Comparison of ENCODE assay signal across 9 cellular contexts in the genomic region with DNA sequence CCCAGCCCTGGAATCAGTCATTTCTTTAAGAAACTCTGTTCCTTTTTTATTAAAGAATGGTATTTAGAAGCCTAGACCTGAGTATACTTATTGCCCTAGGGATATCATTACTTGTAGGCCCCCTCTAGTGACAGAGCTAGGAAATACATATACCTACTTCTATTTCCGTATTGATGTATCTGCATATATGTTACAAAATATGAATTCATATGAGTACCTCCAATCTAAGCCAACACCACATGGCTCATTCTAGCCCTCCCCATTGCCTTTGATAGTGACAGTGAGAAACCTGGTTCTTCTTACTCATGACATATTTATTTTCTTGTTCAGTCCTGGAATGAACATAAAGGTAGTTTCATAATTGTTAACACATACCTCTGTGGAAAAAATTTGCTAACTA.
DNase-seq lines count a peak whose midpoint lies in the region; ATAC-seq, FAIRE-seq and TF ChIP-seq lines count a peak whose summit lies in the region.
"Had no signal": no experiment of that assay in that cellular context is flagged by ENCODE, and none has a peak within 500 bp of the region (broad histone marks: within the 10 kb centered on the region; RNA-seq: fewer than 3 reads in every experiment).

No MANE protein-coding gene starts in this region.

- H3K27me3 Mint-ChIP-seq in CD4-positive, CD25-positive, alpha-beta regulatory T cell, result no peaks in the 10 kb centered on the region

- no peak overlapping the region for H3K27ac ChIP-seq in CD4-positive, CD25-positive, alpha-beta regulatory T cell (ENCODE audit: insufficient read depth, low read length, poor library complexity, severe bottlenecking)
- no peak overlapping the region for H3K27ac ChIP-seq in hepatocyte
- H3K27ac ChIP-seq: SJCRH30 had no signal

- no peaks in the 10 kb centered on the region for H3K36me3 Mint-ChIP-seq in CD4-positive, CD25-positive, alpha-beta regulatory T cell

- H3K4me2 ChIP-seq in hepatocyte, result no peak overlapping the region

- peaks cover 14 to 37% (median 15%) of the 10 kb centered on the region in 4 donors for H3K4me1 Mint-ChIP-seq in CD4-positive, CD25-positive, alpha-beta regulatory T cell

- no peaks in the 10 kb centered on the region for H3K4me1 ChIP-seq in CD4-positive, CD25-positive, alpha-beta regulatory T cell (ENCODE audit: control insufficient read depth, insufficient read depth, low read length, poor library complexity, severe bottlenecking)
- H3K4me1 ChIP-seq in hepatocyte (ENCODE audit: insufficient read depth), result no peaks in the 10 kb centered on the region
- H3K4me1 ChIP-seq: SJCRH30 had no signal

- peak; percentile 69 to 74 for ATAC-seq in CD4-positive, CD25-positive, alpha-beta regulatory T cell (ENCODE audit: low read depth in 2 of 2)
- ATAC-seq in GM18502 (IDR thresholded peaks at IDR 0.05; ENCODE audit: poor library complexity, unreplicated experiment) (peak; percentile 83), HG03039 (IDR thresholded peaks at IDR 0.05; ENCODE audit: unreplicated experiment) (no peak), omental fat pad (ENCODE audit: low FRiP score) (no peak)

- H2AFZ ChIP-seq in hepatocyte, result no peak overlapping the region

- DNase-seq in CD4-positive, CD25-positive, alpha-beta regulatory T cell, result peak in 2 of 3 donors; percentile 43 to 77
- DNase-seq in NCI-H1694 treated with DMSO at 0.1 percent for 48 hours (lab: John Stamatoyannopoulos, UW) (peak; percentile 46), hepatocyte (ENCODE audit: low spot score) (peak; percentile 44), urothelium cell line (ENCODE audit: low spot score) (peak; percentile 12), omental fat pad (ENCODE audit: low spot score) (no peak)
- DNase-seq in activated CD4-positive, alpha-beta T cell treated with anti-CD3 and anti-CD28 coated beads, Interleukin-2, amount 50 U/mL, for 48 hours, result peak; percentile 8 to 34

- WGBS in hepatocyte (ENCODE audit: low lambda C conversion rate, missing lambda C conversion rate), result 54% methylated on average over 1 of the region's 1 CpG

- H3K79me2 ChIP-seq in hepatocyte, result no peaks in the 10 kb centered on the region

- no peaks in the 10 kb centered on the region for H4K20me1 ChIP-seq in hepatocyte (ENCODE audit: insufficient read depth, poor library complexity, severe bottlenecking)

- TF ChIP-seq CTCF in hepatocyte (IDR thresholded peaks at IDR 0.05; ENCODE audit: poor library complexity) (peak; percentile 38), omental fat pad (IDR thresholded peaks at IDR 0.05) (no peak)

- no peak overlapping the region for H3K4me3 Mint-ChIP-seq in CD4-positive, CD25-positive, alpha-beta regulatory T cell

- no peaks in the 10 kb centered on the region for H3K9me3 ChIP-seq in CD4-positive, CD25-positive, alpha-beta regulatory T cell (ENCODE audit: control insufficient read depth in 2 of 2, low read length in 2 of 2)
- H3K9me3 ChIP-seq in hepatocyte (ENCODE audit: low read depth), result peaks cover 7% of the 10 kb centered on the region
- H3K9me3 ChIP-seq: SJCRH30 had no signal

- no peak for FAIRE-seq in urothelium cell line (lab: Jason Lieb, UNC)

- no peaks in the 10 kb centered on the region for H3K9me2 ChIP-seq in hepatocyte (replicated peaks; ENCODE audit: insufficient read depth)

- H3K4me3 ChIP-seq in CD4-positive, CD25-positive, alpha-beta regulatory T cell (ENCODE audit: low read depth, low read length), result no peak overlapping the region
- no peak overlapping the region for H3K4me3 ChIP-seq in hepatocyte
- H3K4me3 ChIP-seq: SJCRH30 had no signal

- H3K27me3 ChIP-seq in CD4-positive, CD25-positive, alpha-beta regulatory T cell (ENCODE audit: control insufficient read depth, insufficient read depth, low read length), result no peaks in the 10 kb centered on the region
- no peaks in the 10 kb centered on the region for H3K27me3 ChIP-seq in hepatocyte
- H3K27me3 ChIP-seq: SJCRH30 had no signal

- H3K36me3 ChIP-seq in CD4-positive, CD25-positive, alpha-beta regulatory T cell (ENCODE audit: control insufficient read depth, insufficient read depth, low read length), result no peaks in the 10 kb centered on the region
- H3K36me3 ChIP-seq in hepatocyte (replicated peaks; ENCODE audit: insufficient read depth, low read depth), result no peaks in the 10 kb centered on the region
- H3K36me3 ChIP-seq: SJCRH30 had no signal

- H3K27ac Mint-ChIP-seq in CD4-positive, CD25-positive, alpha-beta regulatory T cell, result no peak overlapping the region

- no peaks in the 10 kb centered on the region for H3K9me3 Mint-ChIP-seq in CD4-positive, CD25-positive, alpha-beta regulatory T cell

Comparison
In these comparisons a context has a peak if more than half of its experiments do, and no peak if none do; other contexts are left out.
1. ATAC-seq: peak in CD4-positive, CD25-positive, alpha-beta regulatory T cell (2 of 2) and GM18502 (single experiment); none in HG03039 (single experiment) and omental fat pad (single experiment).